ENCODE assay signal across 1 cellular context in the genomic region with DNA sequence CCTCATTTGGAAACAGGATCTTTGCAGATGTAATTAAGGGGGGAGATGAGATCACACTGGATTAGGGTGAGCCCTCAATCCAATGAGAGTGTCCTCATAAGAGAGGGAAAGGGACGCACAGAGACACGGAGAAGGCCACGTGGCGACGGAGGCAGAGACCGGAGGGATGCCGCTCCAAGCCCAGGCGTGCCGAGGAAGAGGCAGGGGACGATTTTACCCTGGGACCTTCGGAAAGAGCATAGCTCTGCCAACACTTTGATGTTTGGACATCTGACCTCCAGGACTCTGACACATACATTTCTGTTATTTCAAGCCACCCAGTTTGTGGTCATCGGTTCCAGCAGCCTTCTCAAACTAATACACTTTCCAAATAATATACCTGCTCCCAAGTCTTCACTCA.
TF ChIP-seq lines count a peak whose summit lies in the region.

No MANE protein-coding gene starts in this region.

TF ChIP-seq in H1, 55 proteins besides CTCF, POLR2A, EP300 and RAD21 (continued from another document):
- TF ChIP-seq USF2 (IDR thresholded peaks at IDR 0.05; ENCODE audit: low read length) (no peak), TAF7 (optimal IDR thresholded peaks at IDR 0.05; ENCODE audit: borderline replicate concordance, low read depth, low read length) (no peak), SRF (IDR thresholded peaks at IDR 0.05; ENCODE audit: low read depth, low read length) (no peak), CTBP2 (IDR thresholded peaks at IDR 0.05; ENCODE audit: borderline replicate concordance, insufficient read depth, insufficient read length, low read length) (no peak), SAP30 (IDR thresholded peaks at IDR 0.05; ENCODE audit: insufficient read depth, insufficient replicate concordance, low read length) (no peak), ZNF274 (IDR thresholded peaks at IDR 0.05; ENCODE audit: borderline replicate concordance, extremely low read depth, low read length) (no peak)
- TF ChIP-seq, protein P1, sequence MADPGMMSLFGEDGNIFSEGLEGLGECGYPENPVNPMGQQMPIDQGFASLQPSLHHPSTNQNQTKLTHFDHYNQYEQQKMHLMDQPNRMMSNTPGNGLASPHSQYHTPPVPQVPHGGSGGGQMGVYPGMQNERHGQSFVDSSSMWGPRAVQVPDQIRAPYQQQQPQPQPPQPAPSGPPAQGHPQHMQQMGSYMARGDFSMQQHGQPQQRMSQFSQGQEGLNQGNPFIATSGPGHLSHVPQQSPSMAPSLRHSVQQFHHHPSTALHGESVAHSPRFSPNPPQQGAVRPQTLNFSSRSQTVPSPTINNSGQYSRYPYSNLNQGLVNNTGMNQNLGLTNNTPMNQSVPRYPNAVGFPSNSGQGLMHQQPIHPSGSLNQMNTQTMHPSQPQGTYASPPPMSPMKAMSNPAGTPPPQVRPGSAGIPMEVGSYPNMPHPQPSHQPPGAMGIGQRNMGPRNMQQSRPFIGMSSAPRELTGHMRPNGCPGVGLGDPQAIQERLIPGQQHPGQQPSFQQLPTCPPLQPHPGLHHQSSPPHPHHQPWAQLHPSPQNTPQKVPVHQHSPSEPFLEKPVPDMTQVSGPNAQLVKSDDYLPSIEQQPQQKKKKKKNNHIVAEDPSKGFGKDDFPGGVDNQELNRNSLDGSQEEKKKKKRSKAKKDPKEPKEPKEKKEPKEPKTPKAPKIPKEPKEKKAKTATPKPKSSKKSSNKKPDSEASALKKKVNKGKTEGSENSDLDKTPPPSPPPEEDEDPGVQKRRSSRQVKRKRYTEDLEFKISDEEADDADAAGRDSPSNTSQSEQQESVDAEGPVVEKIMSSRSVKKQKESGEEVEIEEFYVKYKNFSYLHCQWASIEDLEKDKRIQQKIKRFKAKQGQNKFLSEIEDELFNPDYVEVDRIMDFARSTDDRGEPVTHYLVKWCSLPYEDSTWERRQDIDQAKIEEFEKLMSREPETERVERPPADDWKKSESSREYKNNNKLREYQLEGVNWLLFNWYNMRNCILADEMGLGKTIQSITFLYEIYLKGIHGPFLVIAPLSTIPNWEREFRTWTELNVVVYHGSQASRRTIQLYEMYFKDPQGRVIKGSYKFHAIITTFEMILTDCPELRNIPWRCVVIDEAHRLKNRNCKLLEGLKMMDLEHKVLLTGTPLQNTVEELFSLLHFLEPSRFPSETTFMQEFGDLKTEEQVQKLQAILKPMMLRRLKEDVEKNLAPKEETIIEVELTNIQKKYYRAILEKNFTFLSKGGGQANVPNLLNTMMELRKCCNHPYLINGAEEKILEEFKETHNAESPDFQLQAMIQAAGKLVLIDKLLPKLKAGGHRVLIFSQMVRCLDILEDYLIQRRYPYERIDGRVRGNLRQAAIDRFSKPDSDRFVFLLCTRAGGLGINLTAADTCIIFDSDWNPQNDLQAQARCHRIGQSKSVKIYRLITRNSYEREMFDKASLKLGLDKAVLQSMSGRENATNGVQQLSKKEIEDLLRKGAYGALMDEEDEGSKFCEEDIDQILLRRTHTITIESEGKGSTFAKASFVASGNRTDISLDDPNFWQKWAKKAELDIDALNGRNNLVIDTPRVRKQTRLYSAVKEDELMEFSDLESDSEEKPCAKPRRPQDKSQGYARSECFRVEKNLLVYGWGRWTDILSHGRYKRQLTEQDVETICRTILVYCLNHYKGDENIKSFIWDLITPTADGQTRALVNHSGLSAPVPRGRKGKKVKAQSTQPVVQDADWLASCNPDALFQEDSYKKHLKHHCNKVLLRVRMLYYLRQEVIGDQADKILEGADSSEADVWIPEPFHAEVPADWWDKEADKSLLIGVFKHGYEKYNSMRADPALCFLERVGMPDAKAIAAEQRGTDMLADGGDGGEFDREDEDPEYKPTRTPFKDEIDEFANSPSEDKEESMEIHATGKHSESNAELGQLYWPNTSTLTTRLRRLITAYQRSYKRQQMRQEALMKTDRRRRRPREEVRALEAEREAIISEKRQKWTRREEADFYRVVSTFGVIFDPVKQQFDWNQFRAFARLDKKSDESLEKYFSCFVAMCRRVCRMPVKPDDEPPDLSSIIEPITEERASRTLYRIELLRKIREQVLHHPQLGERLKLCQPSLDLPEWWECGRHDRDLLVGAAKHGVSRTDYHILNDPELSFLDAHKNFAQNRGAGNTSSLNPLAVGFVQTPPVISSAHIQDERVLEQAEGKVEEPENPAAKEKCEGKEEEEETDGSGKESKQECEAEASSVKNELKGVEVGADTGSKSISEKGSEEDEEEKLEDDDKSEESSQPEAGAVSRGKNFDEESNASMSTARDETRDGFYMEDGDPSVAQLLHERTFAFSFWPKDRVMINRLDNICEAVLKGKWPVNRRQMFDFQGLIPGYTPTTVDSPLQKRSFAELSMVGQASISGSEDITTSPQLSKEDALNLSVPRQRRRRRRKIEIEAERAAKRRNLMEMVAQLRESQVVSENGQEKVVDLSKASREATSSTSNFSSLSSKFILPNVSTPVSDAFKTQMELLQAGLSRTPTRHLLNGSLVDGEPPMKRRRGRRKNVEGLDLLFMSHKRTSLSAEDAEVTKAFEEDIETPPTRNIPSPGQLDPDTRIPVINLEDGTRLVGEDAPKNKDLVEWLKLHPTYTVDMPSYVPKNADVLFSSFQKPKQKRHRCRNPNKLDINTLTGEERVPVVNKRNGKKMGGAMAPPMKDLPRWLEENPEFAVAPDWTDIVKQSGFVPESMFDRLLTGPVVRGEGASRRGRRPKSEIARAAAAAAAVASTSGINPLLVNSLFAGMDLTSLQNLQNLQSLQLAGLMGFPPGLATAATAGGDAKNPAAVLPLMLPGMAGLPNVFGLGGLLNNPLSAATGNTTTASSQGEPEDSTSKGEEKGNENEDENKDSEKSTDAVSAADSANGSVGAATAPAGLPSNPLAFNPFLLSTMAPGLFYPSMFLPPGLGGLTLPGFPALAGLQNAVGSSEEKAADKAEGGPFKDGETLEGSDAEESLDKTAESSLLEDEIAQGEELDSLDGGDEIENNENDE (IDR thresholded peaks at IDR 0.05; ENCODE audit: insufficient replicate concordance, low read length): no peak
